Comparison of ENCODE assay signal across 1 cellular context in the genomic region with DNA sequence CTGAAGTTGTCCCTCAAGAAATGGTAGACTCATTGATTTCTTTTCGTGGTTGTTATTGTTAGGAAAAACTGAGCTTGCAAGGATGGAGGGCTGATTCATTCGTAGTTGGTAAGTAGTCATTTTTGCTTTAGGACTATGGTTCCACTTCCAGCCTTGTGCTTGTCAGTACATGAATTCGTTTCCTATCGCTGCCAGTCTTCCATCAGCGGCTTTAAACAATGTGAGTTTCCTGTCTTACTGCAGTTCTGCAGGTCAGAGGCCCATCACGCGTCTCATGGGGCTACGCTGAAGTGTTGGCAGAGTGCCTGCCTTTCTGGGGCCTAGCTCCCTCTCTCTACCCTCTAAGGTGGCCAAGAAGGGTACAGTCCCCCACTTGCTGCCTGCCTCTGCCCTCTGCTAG.
TF ChIP-seq lines count a peak whose summit lies in the region.

No MANE protein-coding gene starts in this region.

TF ChIP-seq in GM23338, 12 proteins besides CTCF, POLR2A, EP300 and RAD21 (continued from another document):
- TF ChIP-seq, protein P1, sequence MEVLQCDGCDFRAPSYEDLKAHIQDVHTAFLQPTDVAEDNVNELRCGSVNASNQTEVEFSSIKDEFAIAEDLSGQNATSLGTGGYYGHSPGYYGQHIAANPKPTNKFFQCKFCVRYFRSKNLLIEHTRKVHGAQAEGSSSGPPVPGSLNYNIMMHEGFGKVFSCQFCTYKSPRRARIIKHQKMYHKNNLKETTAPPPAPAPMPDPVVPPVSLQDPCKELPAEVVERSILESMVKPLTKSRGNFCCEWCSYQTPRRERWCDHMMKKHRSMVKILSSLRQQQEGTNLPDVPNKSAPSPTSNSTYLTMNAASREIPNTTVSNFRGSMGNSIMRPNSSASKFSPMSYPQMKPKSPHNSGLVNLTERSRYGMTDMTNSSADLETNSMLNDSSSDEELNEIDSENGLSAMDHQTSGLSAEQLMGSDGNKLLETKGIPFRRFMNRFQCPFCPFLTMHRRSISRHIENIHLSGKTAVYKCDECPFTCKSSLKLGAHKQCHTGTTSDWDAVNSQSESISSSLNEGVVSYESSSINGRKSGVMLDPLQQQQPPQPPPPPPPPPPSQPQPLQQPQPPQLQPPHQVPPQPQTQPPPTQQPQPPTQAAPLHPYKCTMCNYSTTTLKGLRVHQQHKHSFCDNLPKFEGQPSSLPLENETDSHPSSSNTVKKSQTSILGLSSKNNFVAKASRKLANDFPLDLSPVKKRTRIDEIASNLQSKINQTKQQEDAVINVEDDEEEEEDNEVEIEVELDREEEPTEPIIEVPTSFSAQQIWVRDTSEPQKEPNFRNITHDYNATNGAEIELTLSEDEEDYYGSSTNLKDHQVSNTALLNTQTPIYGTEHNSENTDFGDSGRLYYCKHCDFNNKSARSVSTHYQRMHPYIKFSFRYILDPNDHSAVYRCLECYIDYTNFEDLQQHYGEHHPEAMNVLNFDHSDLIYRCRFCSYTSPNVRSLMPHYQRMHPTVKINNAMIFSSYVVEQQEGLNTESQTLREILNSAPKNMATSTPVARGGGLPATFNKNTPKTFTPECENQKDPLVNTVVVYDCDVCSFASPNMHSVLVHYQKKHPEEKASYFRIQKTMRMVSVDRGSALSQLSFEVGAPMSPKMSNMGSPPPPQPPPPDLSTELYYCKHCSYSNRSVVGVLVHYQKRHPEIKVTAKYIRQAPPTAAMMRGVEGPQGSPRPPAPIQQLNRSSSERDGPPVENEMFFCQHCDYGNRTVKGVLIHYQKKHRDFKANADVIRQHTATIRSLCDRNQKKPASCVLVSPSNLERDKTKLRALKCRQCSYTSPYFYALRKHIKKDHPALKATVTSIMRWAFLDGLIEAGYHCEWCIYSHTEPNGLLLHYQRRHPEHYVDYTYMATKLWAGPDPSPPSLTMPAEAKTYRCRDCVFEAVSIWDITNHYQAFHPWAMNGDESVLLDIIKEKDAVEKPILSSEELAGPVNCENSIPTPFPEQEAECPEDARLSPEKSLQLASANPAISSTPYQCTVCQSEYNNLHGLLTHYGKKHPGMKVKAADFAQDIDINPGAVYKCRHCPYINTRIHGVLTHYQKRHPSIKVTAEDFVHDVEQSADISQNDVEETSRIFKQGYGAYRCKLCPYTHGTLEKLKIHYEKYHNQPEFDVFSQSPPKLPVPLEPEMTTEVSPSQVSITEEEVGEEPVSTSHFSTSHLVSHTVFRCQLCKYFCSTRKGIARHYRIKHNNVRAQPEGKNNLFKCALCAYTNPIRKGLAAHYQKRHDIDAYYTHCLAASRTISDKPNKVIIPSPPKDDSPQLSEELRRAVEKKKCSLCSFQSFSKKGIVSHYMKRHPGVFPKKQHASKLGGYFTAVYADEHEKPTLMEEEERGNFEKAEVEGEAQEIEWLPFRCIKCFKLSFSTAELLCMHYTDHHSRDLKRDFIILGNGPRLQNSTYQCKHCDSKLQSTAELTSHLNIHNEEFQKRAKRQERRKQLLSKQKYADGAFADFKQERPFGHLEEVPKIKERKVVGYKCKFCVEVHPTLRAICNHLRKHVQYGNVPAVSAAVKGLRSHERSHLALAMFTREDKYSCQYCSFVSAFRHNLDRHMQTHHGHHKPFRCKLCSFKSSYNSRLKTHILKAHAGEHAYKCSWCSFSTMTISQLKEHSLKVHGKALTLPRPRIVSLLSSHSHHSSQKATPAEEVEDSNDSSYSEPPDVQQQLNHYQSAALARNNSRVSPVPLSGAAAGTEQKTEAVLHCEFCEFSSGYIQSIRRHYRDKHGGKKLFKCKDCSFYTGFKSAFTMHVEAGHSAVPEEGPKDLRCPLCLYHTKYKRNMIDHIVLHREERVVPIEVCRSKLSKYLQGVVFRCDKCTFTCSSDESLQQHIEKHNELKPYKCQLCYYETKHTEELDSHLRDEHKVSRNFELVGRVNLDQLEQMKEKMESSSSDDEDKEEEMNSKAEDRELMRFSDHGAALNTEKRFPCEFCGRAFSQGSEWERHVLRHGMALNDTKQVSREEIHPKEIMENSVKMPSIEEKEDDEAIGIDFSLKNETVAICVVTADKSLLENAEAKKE (CRISPR knock-in tag; IDR thresholded peaks at IDR 0.05) = no peak
- TF ChIP-seq NANOG (IDR thresholded peaks at IDR 0.05; ENCODE audit: borderline replicate concordance) = no peak
